Comparison of ENCODE assay signal across 21 cellular contexts in genomic region chr10:71505366-71505760, GRCh38.
DNase-seq lines count a peak whose midpoint lies in the region; ATAC-seq, FAIRE-seq and TF ChIP-seq lines count a peak whose summit lies in the region.
"Had no signal": no experiment of that assay in that cellular context is flagged by ENCODE, and none has a peak within 500 bp of the region (broad histone marks: within the 10 kb centered on the region; RNA-seq: fewer than 3 reads in every experiment).

No MANE protein-coding gene starts in this region.

- ATAC-seq in right cardiac atrium, result peak; percentile 20 to 46
- ATAC-seq in stimulated activated naive CD8-positive, alpha-beta T cell treated with anti-CD3 and anti-CD28 coated beads, Interleukin-15, amount 100 ng/mL, for 72 hours, result no peak
- ATAC-seq: GM12878, HepG2 had no signal

- H2AK5ac ChIP-seq in trophoblast cell (ENCODE audit: low read length), result no peak overlapping the region

- H4K12ac ChIP-seq in trophoblast cell (ENCODE audit: low read depth, low read length), result no peak overlapping the region

- no peak overlapping the region for H3K23ac ChIP-seq in trophoblast cell (ENCODE audit: low read length)

- H3K9me3 Mint-ChIP-seq in stimulated activated naive CD8-positive, alpha-beta T cell treated with anti-CD3 and anti-CD28 coated beads, Interleukin-15, amount 100 ng/mL, for 72 hours, result no peaks in the 10 kb centered on the region
- H3K9me3 Mint-ChIP-seq: CD8-positive, alpha-beta memory T cell had no signal

- no peaks in the 10 kb centered on the region for H3K9me3 ChIP-seq in right cardiac atrium (ENCODE audit: control insufficient read depth, low read length)
- H3K9me3 ChIP-seq in left ventricle myocardium inferior (replicated peaks), result no peaks in the 10 kb centered on the region
- H3K9me3 ChIP-seq in WERI-Rb-1 (ENCODE audit: severe bottlenecking), result no peaks in the 10 kb centered on the region
- no peaks in the 10 kb centered on the region for H3K9me3 ChIP-seq in trophoblast cell (ENCODE audit: insufficient read depth, low read depth, low read length)
- H3K9me3 ChIP-seq: HAP-1 had no signal

- peak overlapping the region; percentile 12 for H3K9ac ChIP-seq in trophoblast cell (ENCODE audit: low read length)
- H3K9ac ChIP-seq: GM23248 had no signal

- intact Hi-C loops in right cardiac atrium (cut with DNase I), result no loop called here
- intact Hi-C loops in left ventricle myocardium inferior (cut with micrococcal nuclease), result no loop called here

- no peak overlapping the region for H2AFZ ChIP-seq in trophoblast cell (ENCODE audit: insufficient read depth, low read length, poor library complexity)
- H2AFZ ChIP-seq: GM23248 had no signal

- H3K79me1 ChIP-seq in trophoblast cell (ENCODE audit: low read length), result no peaks in the 10 kb centered on the region

- TF ChIP-seq CTCF in left ventricle myocardium inferior (IDR thresholded peaks at IDR 0.05; ENCODE audit: borderline replicate concordance), result no peak
- TF ChIP-seq CTCF in WERI-Rb-1 (IDR thresholded peaks at IDR 0.05; ENCODE audit: low read depth, low read length), result no peak
- no peak for TF ChIP-seq CTCF in brain microvascular endothelial cell (IDR thresholded peaks at IDR 0.05; ENCODE audit: low read depth, low read length, missing control alignments)
- TF ChIP-seq CTCF in coronary artery (IDR thresholded peaks at IDR 0.05), result no peak

- in situ Hi-C loops in brain microvascular endothelial cell (cut with HindIII; ENCODE audit: low pct_ligation_motif_present, low sequenced_read_pairs), result no loop called here

- H3K18ac ChIP-seq in trophoblast cell (ENCODE audit: low read length), result no peak overlapping the region

- H3K27me3 ChIP-seq in right cardiac atrium (ENCODE audit: control insufficient read depth, insufficient read depth) (no peaks in the 10 kb centered on the region), left ventricle myocardium inferior (ENCODE audit: low read depth) (no peaks in the 10 kb centered on the region), WERI-Rb-1 (ENCODE audit: insufficient read depth, low read depth, severe bottlenecking) (no peaks in the 10 kb centered on the region), trophoblast cell (ENCODE audit: insufficient read depth, low read length) (no peaks in the 10 kb centered on the region), brain microvascular endothelial cell (replicated peaks) (peaks cover 6% of the 10 kb centered on the region)

- WGBS in right cardiac atrium, result 57% methylated on average over 11 of the region's 11 CpGs
- no CpG with 5 or more reads among the region's 11 CpGs for WGBS in trophoblast cell (ENCODE audit: extremely low coverage, insufficient coverage, insufficient read length)

- H3K27ac ChIP-seq in right cardiac atrium (ENCODE audit: low read length) (no peak overlapping the region), left ventricle myocardium inferior (replicated peaks) (no peak overlapping the region), WERI-Rb-1 (0 out of 2 replicates have a peak overlapping the region, but pooled peaks have one; percentile 10), trophoblast cell (ENCODE audit: low read depth, low read length) (no peak overlapping the region), brain microvascular endothelial cell (no peak overlapping the region), coronary artery (no peak overlapping the region)
- H3K27ac ChIP-seq: GM23248 had no signal

- H3K4me3 ChIP-seq in right cardiac atrium (ENCODE audit: low read length) (no peak overlapping the region), left ventricle myocardium inferior (no peak overlapping the region), WERI-Rb-1 (ENCODE audit: low read depth, low read length) (no peak overlapping the region), trophoblast cell (ENCODE audit: low read depth, low read length) (no peak overlapping the region), brain microvascular endothelial cell (ENCODE audit: low read depth, low read length) (no peak overlapping the region), coronary artery (no peak overlapping the region)
- H3K4me3 ChIP-seq: GM12878, GM23248, HAP-1 had no signal

- no peak overlapping the region for H2BK5ac ChIP-seq in trophoblast cell (ENCODE audit: low read depth, low read length, poor library complexity)

- no peak overlapping the region for H3K4me3 Mint-ChIP-seq in stimulated activated naive CD8-positive, alpha-beta T cell treated with anti-CD3 and anti-CD28 coated beads, Interleukin-15, amount 100 ng/mL, for 72 hours
- H3K4me3 Mint-ChIP-seq: CD4-positive, CD25-positive, alpha-beta regulatory T cell; CD8-positive, alpha-beta memory T cell had no signal

- H3K14ac ChIP-seq in trophoblast cell (ENCODE audit: low read length), result no peak overlapping the region

- no peaks in the 10 kb centered on the region for H3K27me3 Mint-ChIP-seq in stimulated activated naive CD8-positive, alpha-beta T cell treated with anti-CD3 and anti-CD28 coated beads, Interleukin-15, amount 100 ng/mL, for 72 hours

- DNase-seq in right cardiac atrium (peak in 1 of 3 donors; percentile 38), left ventricle myocardium inferior (no peak), WERI-Rb-1 (no peak), trophoblast cell (no peak), urothelium cell line (ENCODE audit: low spot score) (no peak), brain microvascular endothelial cell (no peak), coronary artery (ENCODE audit: low spot score) (no peak)
- DNase-seq in stimulated activated naive CD8-positive, alpha-beta T cell treated with anti-CD3 and anti-CD28 coated beads, Interleukin-15, amount 100 ng/mL, for 72 hours, result no peak
- DNase-seq: 8988T; C1 segment of cervical spinal cord; CD4-positive, CD25-positive, alpha-beta regulatory T cell; CD8-positive, alpha-beta memory T cell; COR-L47; DMS 273 treated with DMSO at 0.1 percent for 48 hours; DMS53; DND-41; EL; GM23248 had no signal

- H3K4me2 ChIP-seq in trophoblast cell (ENCODE audit: low read length), result no peak overlapping the region

- H3K4me1 ChIP-seq in right cardiac atrium (ENCODE audit: control insufficient read depth, insufficient read depth, low read length) (no peaks in the 10 kb centered on the region), left ventricle myocardium inferior (no peaks in the 10 kb centered on the region), trophoblast cell (ENCODE audit: control insufficient read depth in 1 of 2, insufficient read depth in 2 of 2, low read length in 2 of 2) (no peaks in the 10 kb centered on the region)
- H3K4me1 ChIP-seq: HAP-1 had no signal

- H4K8ac ChIP-seq in trophoblast cell (ENCODE audit: low read depth, low read length), result no peak overlapping the region

- H2BK12ac ChIP-seq in trophoblast cell (ENCODE audit: low read length), result no peak overlapping the region

- peak; percentile 27 for FAIRE-seq in urothelium cell line (lab: Jason Lieb, UNC)
- FAIRE-seq: GM12878, HepG2 had no signal

- no peak overlapping the region for H3K4ac ChIP-seq in trophoblast cell (ENCODE audit: low read depth, low read length)

- no peaks in the 10 kb centered on the region for H3K79me2 ChIP-seq in trophoblast cell (ENCODE audit: control insufficient read depth, insufficient read depth, low read length, poor library complexity)

- H3K36me3 ChIP-seq in left ventricle myocardium inferior (no peaks in the 10 kb centered on the region), WERI-Rb-1 (peaks cover 41% of the 10 kb centered on the region), trophoblast cell (ENCODE audit: control insufficient read depth in 1 of 2, insufficient read depth in 2 of 2, low read length in 2 of 2) (no peaks in the 10 kb centered on the region), brain microvascular endothelial cell (replicated peaks) (no peaks in the 10 kb centered on the region)
- H3K36me3 ChIP-seq: HAP-1 had no signal

- no peaks in the 10 kb centered on the region for H3K4me1 Mint-ChIP-seq in stimulated activated naive CD8-positive, alpha-beta T cell treated with anti-CD3 and anti-CD28 coated beads, Interleukin-15, amount 100 ng/mL, for 72 hours
- H3K4me1 Mint-ChIP-seq: CD4-positive, CD25-positive, alpha-beta regulatory T cell; CD8-positive, alpha-beta memory T cell had no signal

- H3K27ac Mint-ChIP-seq in stimulated activated naive CD8-positive, alpha-beta T cell treated with anti-CD3 and anti-CD28 coated beads, Interleukin-15, amount 100 ng/mL, for 72 hours, result no peak overlapping the region
- H3K27ac Mint-ChIP-seq: CD8-positive, alpha-beta memory T cell had no signal

- no peak overlapping the region for H4K91ac ChIP-seq in trophoblast cell (ENCODE audit: low read depth, low read length)

- no peak overlapping the region for H2BK120ac ChIP-seq in trophoblast cell (ENCODE audit: insufficient read depth, low read length, poor library complexity)
